In the genomic region with DNA sequence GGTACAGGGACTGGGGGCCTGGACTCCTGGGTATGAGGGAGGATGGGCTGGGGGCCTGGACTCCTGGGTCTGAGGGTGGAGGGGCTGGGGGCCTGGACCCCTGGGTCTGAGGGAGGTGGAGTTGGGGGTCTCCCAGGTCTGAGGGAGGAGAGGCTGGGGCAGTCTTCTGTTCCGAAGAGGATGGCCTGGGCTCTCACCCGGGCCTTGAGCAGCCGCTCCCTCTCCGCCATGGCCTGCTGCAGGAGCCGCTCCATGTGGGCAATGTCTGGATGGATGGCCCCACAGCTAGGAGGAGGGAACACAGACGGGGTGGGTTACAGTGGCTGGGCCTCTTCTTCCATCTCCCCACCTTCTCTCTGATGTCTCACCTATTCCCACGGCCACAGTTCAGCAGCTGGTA, we compare ENCODE assay signal across 1 cellular context.
TF ChIP-seq lines count a peak whose summit lies in the region.

No MANE protein-coding gene starts in this region.

TF ChIP-seq in HepG2, 621 proteins besides CTCF, POLR2A, EP300 and RAD21:
- TF ChIP-seq YY1 (IDR thresholded peaks at IDR 0.05; ENCODE audit: insufficient read depth, insufficient replicate concordance, low read depth, low read length) (no peak), AGO2 (optimal IDR thresholded peaks at IDR 0.05; ENCODE audit: low read depth, low read length) (peak; percentile 55)
